In the genomic region with DNA sequence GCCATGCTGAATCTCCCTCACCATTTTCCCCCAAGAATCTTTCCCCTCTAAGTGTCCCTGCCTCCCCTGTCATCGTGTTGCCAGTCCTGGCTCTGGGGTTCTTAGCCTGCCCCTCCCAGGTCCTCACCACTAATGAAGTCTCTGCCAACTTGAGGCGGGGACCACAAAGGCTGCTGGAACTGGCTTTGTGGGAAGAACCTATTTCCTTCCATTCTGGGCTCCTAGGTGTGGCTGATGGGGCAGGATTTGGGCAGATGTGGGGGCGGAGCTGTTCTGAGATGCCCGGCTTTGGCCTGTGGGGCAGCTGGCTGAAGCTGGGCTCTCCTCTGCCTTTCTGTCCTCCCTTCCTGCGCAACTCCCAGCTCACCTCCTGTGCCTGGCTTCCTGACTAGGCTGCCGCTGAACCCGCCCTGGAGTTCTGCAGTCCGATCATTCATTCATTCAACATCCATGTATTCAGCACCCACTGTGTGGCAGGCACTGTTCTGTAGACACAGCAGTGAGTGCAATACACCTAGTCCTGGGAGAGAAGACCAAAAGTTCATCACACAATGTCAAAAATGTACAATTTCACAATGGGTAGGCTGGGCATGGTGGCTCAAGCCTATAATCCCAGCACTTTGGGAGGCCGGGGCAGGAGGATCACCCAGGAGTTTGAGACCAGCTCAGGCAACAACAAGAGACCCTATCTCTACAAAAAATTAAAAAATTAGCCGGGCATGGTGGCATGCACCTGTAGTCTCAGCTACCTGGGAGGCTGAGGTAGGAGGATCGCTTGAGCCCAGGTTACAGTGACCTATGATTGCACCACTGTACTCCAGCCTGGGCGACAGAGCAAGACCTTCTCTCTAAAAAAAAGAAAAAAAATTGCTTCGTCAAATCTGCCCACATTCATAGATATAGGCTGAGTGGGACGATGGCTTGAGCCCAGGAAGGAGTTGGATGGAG, we compare ENCODE assay signal across 13 cellular contexts. TPM values are rescaled to one million over a fixed set of nuclear protein-coding genes. Genes with fewer than 3 reads are reported as not detected.
DNase-seq lines count a peak whose midpoint lies in the region; ATAC-seq and TF ChIP-seq lines count a peak whose summit lies in the region.
"Had no signal": no experiment of that assay in that cellular context is flagged by ENCODE, and none has a peak within 500 bp of the region (broad histone marks: within the 10 kb centered on the region; RNA-seq: fewer than 3 reads in every experiment).

No MANE protein-coding gene starts in this region.

- no peak overlapping the region for H3K4me3 ChIP-seq in CD4-positive, CD25-positive, alpha-beta regulatory T cell (ENCODE audit: low read depth, low read length)
- H3K4me3 ChIP-seq: coronary artery had no signal

- no peaks in the 10 kb centered on the region for H3K36me3 ChIP-seq in CD4-positive, CD25-positive, alpha-beta regulatory T cell (ENCODE audit: control insufficient read depth, insufficient read depth, low read length)
- H3K36me3 ChIP-seq: neutrophil had no signal

- H3K36me3 Mint-ChIP-seq in CD4-positive, CD25-positive, alpha-beta regulatory T cell, result no peaks in the 10 kb centered on the region
- H3K36me3 Mint-ChIP-seq in activated T-helper 1 cell treated with anti-CD3 and anti-CD28 coated beads, Interleukin-12 subunit alpha, Interleukin-12 subunit beta, Interleukin-2, Interleukin-4 antibody, amounts not matched to agents 30 ng/mL and 10 ng/mL and 1 ng/mL, durations not matched to agents 14 hours and 24 hours and 36 hours (ENCODE audit: low read depth), result peaks cover 7% of the 10 kb centered on the region
- no peaks in the 10 kb centered on the region for H3K36me3 Mint-ChIP-seq in natural killer cell

- H3K27ac ChIP-seq in CD4-positive, CD25-positive, alpha-beta regulatory T cell (ENCODE audit: insufficient read depth, low read length, poor library complexity, severe bottlenecking), result peak overlapping the region; percentile 76

- H3K9me3 Mint-ChIP-seq in CD4-positive, CD25-positive, alpha-beta regulatory T cell, result no peaks in the 10 kb centered on the region
- no peaks in the 10 kb centered on the region for H3K9me3 Mint-ChIP-seq in activated T-helper 1 cell treated with anti-CD3 and anti-CD28 coated beads, Interleukin-12 subunit alpha, Interleukin-12 subunit beta, Interleukin-2, Interleukin-4 antibody, amounts not matched to agents 30 ng/mL and 10 ng/mL and 1 ng/mL, durations not matched to agents 14 hours and 24 hours and 36 hours
- no peaks in the 10 kb centered on the region for H3K9me3 Mint-ChIP-seq in natural killer cell

- H3K9me3 ChIP-seq in CD4-positive, CD25-positive, alpha-beta regulatory T cell (ENCODE audit: control insufficient read depth in 2 of 2, low read length in 2 of 2), result no peaks in the 10 kb centered on the region
- H3K9me3 ChIP-seq: neutrophil had no signal

- ATAC-seq in CD4-positive, CD25-positive, alpha-beta regulatory T cell (ENCODE audit: low read depth in 2 of 2), result no peak
- ATAC-seq in natural killer cell, result no peak
- no peak for ATAC-seq in GM18868 (IDR thresholded peaks at IDR 0.05; ENCODE audit: unreplicated experiment)
- ATAC-seq in HG03460 (IDR thresholded peaks at IDR 0.05; ENCODE audit: unreplicated experiment), result no peak
- ATAC-seq in GM21529 (IDR thresholded peaks at IDR 0.05; ENCODE audit: unreplicated experiment), result no peak

- no peak for TF ChIP-seq CTCF in natural killer cell (IDR thresholded peaks at IDR 0.05)

- H3K4me1 Mint-ChIP-seq in CD4-positive, CD25-positive, alpha-beta regulatory T cell, result peaks cover 9 to 72% (median 41%) of the 10 kb centered on the region in 4 donors
- H3K4me1 Mint-ChIP-seq in activated T-helper 1 cell treated with anti-CD3 and anti-CD28 coated beads, Interleukin-12 subunit alpha, Interleukin-12 subunit beta, Interleukin-2, Interleukin-4 antibody, amounts not matched to agents 30 ng/mL and 10 ng/mL and 1 ng/mL, durations not matched to agents 14 hours and 24 hours and 36 hours (ENCODE audit: low read depth), result peaks cover 50% of the 10 kb centered on the region
- H3K4me1 Mint-ChIP-seq in natural killer cell, result peaks cover 14 to 26% of the 10 kb centered on the region in 2 donors

- intact Hi-C loops in activated T-helper 1 cell treated with anti-CD3 and anti-CD28 coated beads, Interleukin-12 subunit alpha, Interleukin-12 subunit beta, Interleukin-2, Interleukin-4 antibody, amounts not matched to agents 30 ng/mL and 10 ng/mL and 1 ng/mL, durations not matched to agents 14 hours and 24 hours and 36 hours (cut with micrococcal nuclease), result no loop called here
- intact Hi-C loops in natural killer cell (cut with micrococcal nuclease), result no loop called here

- H3K4me3 Mint-ChIP-seq in CD4-positive, CD25-positive, alpha-beta regulatory T cell, result peak overlapping the region; percentile 80 to 90 (median 87)
- peak overlapping the region; percentile 79 for H3K4me3 Mint-ChIP-seq in activated T-helper 1 cell treated with anti-CD3 and anti-CD28 coated beads, Interleukin-12 subunit alpha, Interleukin-12 subunit beta, Interleukin-2, Interleukin-4 antibody, amounts not matched to agents 30 ng/mL and 10 ng/mL and 1 ng/mL, durations not matched to agents 14 hours and 24 hours and 36 hours
- peak overlapping the region; percentile 76 for H3K4me3 Mint-ChIP-seq in natural killer cell

- no peak for DNase-seq in CD4-positive, CD25-positive, alpha-beta regulatory T cell
- DNase-seq in DMS 273 treated with DMSO at 0.1 percent for 48 hours (lab: John Stamatoyannopoulos, UW) (peak; percentile 25), natural killer cell (no peak)
- no peak for DNase-seq in activated T-helper 1 cell treated with anti-CD3 and anti-CD28 coated beads, Interleukin-12 subunit alpha, Interleukin-12 subunit beta, Interleukin-2, Interleukin-4 antibody, amounts not matched to agents 30 ng/mL and 10 ng/mL and 1 ng/mL, durations not matched to agents 14 hours and 24 hours and 36 hours (ENCODE audit: low spot score)
- DNase-seq: DMS79, KG1, kidney glomerular epithelial cell, NCI-H226 had no signal

- no peaks in the 10 kb centered on the region for H3K27me3 ChIP-seq in CD4-positive, CD25-positive, alpha-beta regulatory T cell (ENCODE audit: control insufficient read depth, insufficient read depth, low read length)

- peak overlapping the region; percentile 85 to 94 (median 93) for H3K27ac Mint-ChIP-seq in CD4-positive, CD25-positive, alpha-beta regulatory T cell
- peak overlapping the region; percentile 55 for H3K27ac Mint-ChIP-seq in activated T-helper 1 cell treated with anti-CD3 and anti-CD28 coated beads, Interleukin-12 subunit alpha, Interleukin-12 subunit beta, Interleukin-2, Interleukin-4 antibody, amounts not matched to agents 30 ng/mL and 10 ng/mL and 1 ng/mL, durations not matched to agents 14 hours and 24 hours and 36 hours
- peak overlapping the region in 1 of 2 donors; percentile 26 for H3K27ac Mint-ChIP-seq in natural killer cell

- H3K27me3 Mint-ChIP-seq in CD4-positive, CD25-positive, alpha-beta regulatory T cell, result peaks cover 4% of the 10 kb centered on the region
- H3K27me3 Mint-ChIP-seq in activated T-helper 1 cell treated with anti-CD3 and anti-CD28 coated beads, Interleukin-12 subunit alpha, Interleukin-12 subunit beta, Interleukin-2, Interleukin-4 antibody, amounts not matched to agents 30 ng/mL and 10 ng/mL and 1 ng/mL, durations not matched to agents 14 hours and 24 hours and 36 hours (ENCODE audit: insufficient read depth), result no peaks in the 10 kb centered on the region
- H3K27me3 Mint-ChIP-seq in natural killer cell (ENCODE audit: low read depth in 2 of 2), result peaks cover 0 to 7% of the 10 kb centered on the region in 2 donors

- peaks cover 55% of the 10 kb centered on the region for H3K4me1 ChIP-seq in CD4-positive, CD25-positive, alpha-beta regulatory T cell (ENCODE audit: control insufficient read depth, insufficient read depth, low read length, poor library complexity, severe bottlenecking)

RNA-seq across cellular contexts. Expression of gene SNN, which starts 1.9 kb away (rescaled TPM):
- total RNA-seq in CD4-positive, CD25-positive, alpha-beta regulatory T cell, result 27.5 TPM
- polyA plus RNA-seq in CD4-positive, CD25-positive, alpha-beta regulatory T cell, result 10 to 100 TPM; 14.5 to 31.2 (median 23.8) TPM
- 7.3 and 7.9 TPM in 2 replicates for total RNA-seq in activated T-helper 1 cell treated with anti-CD3 and anti-CD28 coated beads, Interleukin-12 subunit alpha, Interleukin-12 subunit beta, Interleukin-2, Interleukin-4 antibody, amounts not matched to agents 30 ng/mL and 10 ng/mL and 1 ng/mL, durations not matched to agents 14 hours and 24 hours and 36 hours
- total RNA-seq in natural killer cell, result 10 to 100 TPM in 2 of 3 donors, 1 to 10 TPM in 1; 5.3 to 20.0 (median 12.5) TPM
